In genomic region chr22:45310331-45311032, GRCh38 we compare ENCODE assay signal across 8 cellular contexts. TPM values are rescaled to one million over a fixed set of nuclear protein-coding genes. Genes with fewer than 3 reads are reported as not detected.
A peak's percentile ranks its signal among the peaks of the same experiment; 100 is the strongest.
DNase-seq lines count a peak whose midpoint lies in the region; ATAC-seq and TF ChIP-seq lines count a peak whose summit lies in the region.

No MANE protein-coding gene starts in this region.

- no peaks in the 10 kb centered on the region for H3K36me3 Mint-ChIP-seq in activated CD4-positive, alpha-beta memory T cell treated with anti-CD3 and anti-CD28 coated beads for 36 hours

- H3K27me3 Mint-ChIP-seq in activated CD4-positive, alpha-beta memory T cell treated with anti-CD3 and anti-CD28 coated beads for 36 hours, result no peaks in the 10 kb centered on the region

- POLR2A ChIA-PET in activated CD4-positive, alpha-beta memory T cell treated with anti-CD3 and anti-CD28 coated beads for 36 hours (lab: Charles Lee), result interaction anchor here (1.0 to 1.4 kb wide), 3 partner anchors 7 to 103 kb away, joined by 3 to 4 read pairs (median 3); partner anchors contain the start of genes RIBC2 and SMC1B

- TF ChIP-seq CTCF in HFF-Myc (IDR thresholded peaks at IDR 0.05; ENCODE audit: low read depth, low read length, missing control alignments), result no peak
- no peak for TF ChIP-seq CTCF in fibroblast of villous mesenchyme (IDR thresholded peaks at IDR 0.05; ENCODE audit: insufficient read depth, low read depth, low read length)
- TF ChIP-seq CTCF in retinal pigment epithelial cell (conservative IDR thresholded peaks at IDR 0.05; ENCODE audit: low read depth, low read length), result no peak

- no peak for ATAC-seq in HG02798 (IDR thresholded peaks at IDR 0.05; ENCODE audit: poor library complexity, unreplicated experiment)

- H3K27ac Mint-ChIP-seq in activated CD4-positive, alpha-beta memory T cell treated with anti-CD3 and anti-CD28 coated beads for 36 hours, result peak overlapping the region; percentile 71

- CTCF ChIA-PET in activated CD4-positive, alpha-beta memory T cell treated with anti-CD3 and anti-CD28 coated beads for 36 hours (lab: Charles Lee), result no interaction called here

- H3K4me3 ChIP-seq in HFF-Myc (replicated peaks; ENCODE audit: low read depth, low read length) (peak overlapping the region; percentile 67), fibroblast of villous mesenchyme (ENCODE audit: low read depth, low read length) (peak overlapping the region; percentile 78), retinal pigment epithelial cell (ENCODE audit: low read length) (peak overlapping the region; percentile 77)

- peak overlapping the region; percentile 80 for H3K4me3 Mint-ChIP-seq in activated CD4-positive, alpha-beta memory T cell treated with anti-CD3 and anti-CD28 coated beads for 36 hours

- peaks cover 52% of the 10 kb centered on the region for H3K4me1 Mint-ChIP-seq in activated CD4-positive, alpha-beta memory T cell treated with anti-CD3 and anti-CD28 coated beads for 36 hours (ENCODE audit: low read depth)

- intact Hi-C loops in activated CD4-positive, alpha-beta memory T cell treated with anti-CD3 and anti-CD28 coated beads for 36 hours (cut with micrococcal nuclease), result no loop called here

- DNase-seq in HFF-Myc (ENCODE audit: extremely low read depth, low read depth) (no peak), fibroblast of villous mesenchyme (ENCODE audit: low read depth) (no peak), retinal pigment epithelial cell (ENCODE audit: low read depth) (no peak), HT-29 (ENCODE audit: low spot score) (no peak), NCI-H446 treated with DMSO at 0.1 percent for 48 hours (lab: John Stamatoyannopoulos, UW) (no peak), NCI-H1930 (lab: John Stamatoyannopoulos, UW) (no peak)
- peak; percentile 31 for DNase-seq in activated CD4-positive, alpha-beta memory T cell treated with anti-CD3 and anti-CD28 coated beads for 36 hours

- H3K9me3 Mint-ChIP-seq in activated CD4-positive, alpha-beta memory T cell treated with anti-CD3 and anti-CD28 coated beads for 36 hours, result no peaks in the 10 kb centered on the region

RNA-seq across cellular contexts. Expression of gene FAM118A, which starts 0.7 kb away (rescaled TPM):
- 10 to 100 TPM; 55.0 to 56.5 TPM for total RNA-seq in activated CD4-positive, alpha-beta memory T cell treated with anti-CD3 and anti-CD28 coated beads for 36 hours
- total RNA-seq in fibroblast of villous mesenchyme, result 20.7 and 52.5 TPM in 2 replicates
- total RNA-seq in HT-29 (2014; rRNA removed; shearing (Covaris generic)), result 31.0 and 45.4 TPM in 2 replicates

RNA-seq across cellular contexts. Expression of gene UPK3A, which starts 25.7 kb away (rescaled TPM):
- total RNA-seq in activated CD4-positive, alpha-beta memory T cell treated with anti-CD3 and anti-CD28 coated beads for 36 hours, result not detected
- not detected in 2 replicates for total RNA-seq in fibroblast of villous mesenchyme
- 4.7 and 6.0 TPM in 2 replicates for total RNA-seq in HT-29 (2014; rRNA removed; shearing (Covaris generic))
